Comparison of ENCODE assay signal across 15 cellular contexts in the genomic region with DNA sequence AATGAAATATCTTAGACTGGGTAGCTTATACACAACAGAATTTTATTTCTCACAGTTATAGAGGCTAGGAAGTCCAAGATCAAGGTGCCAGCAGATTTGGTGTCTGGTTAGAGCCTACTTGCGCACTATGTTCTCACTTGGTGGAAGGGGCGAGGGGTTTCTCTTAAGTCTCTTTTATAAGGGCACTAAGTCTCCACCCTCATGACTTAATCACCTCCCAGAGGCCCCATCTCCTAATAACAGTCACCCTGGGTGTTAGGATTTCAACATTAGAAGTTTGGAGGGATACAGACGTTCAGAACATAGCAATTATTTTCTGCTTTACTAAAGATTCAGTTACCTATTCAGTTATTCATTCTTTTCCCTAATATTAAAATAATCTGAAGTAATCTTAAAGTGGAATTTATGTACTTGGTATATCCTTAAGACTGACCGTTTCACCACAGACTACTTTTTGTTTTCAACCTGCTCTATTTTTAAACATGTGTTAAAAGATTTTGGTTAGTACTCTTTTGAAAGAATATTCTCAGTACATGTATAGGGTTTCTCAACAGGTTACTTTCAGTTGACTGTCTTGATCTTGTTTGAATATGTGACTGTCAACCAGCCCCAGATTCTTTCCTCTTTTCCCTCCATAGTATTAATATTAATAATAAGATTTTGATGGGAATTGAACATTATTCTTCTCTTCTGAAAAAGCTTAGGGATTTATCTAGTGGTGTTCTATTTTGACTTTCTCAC.
DNase-seq lines count a peak whose midpoint lies in the region; ATAC-seq lines count a peak whose summit lies in the region.
"Had no signal": no experiment of that assay in that cellular context is flagged by ENCODE, and none has a peak within 500 bp of the region (broad histone marks: within the 10 kb centered on the region; RNA-seq: fewer than 3 reads in every experiment).

No MANE protein-coding gene starts in this region.

- ATAC-seq in GM21717 (IDR thresholded peaks at IDR 0.05; ENCODE audit: unreplicated experiment) (peak; percentile 71), HG03103 (IDR thresholded peaks at IDR 0.05; ENCODE audit: low read depth, unreplicated experiment) (peak; percentile 52)

- DNase-seq in NCI-H82 (lab: John Stamatoyannopoulos, UW), result peak; percentile 1
- DNase-seq in NCI-H82 treated with DMSO at 0.1 percent for 48 hours (lab: John Stamatoyannopoulos, UW; ENCODE audit: unreplicated experiment), result no peak
- DNase-seq in cerebellar cortex (ENCODE audit: low spot score), result no peak
- DNase-seq in NCI-H345 (lab: John Stamatoyannopoulos, UW), result no peak
- DNase-seq in HuH-7 (ENCODE audit: low spot score), result no peak
- DNase-seq in stimulated activated CD4-positive, alpha-beta T cell treated with anti-CD3 and anti-CD28 coated beads, Interleukin-4, amount 100 ng/mL, for 4 hours, result no peak
- DNase-seq: 8988T; activated CD8-positive, alpha-beta memory T cell treated with anti-CD3 and anti-CD28 coated beads, Interleukin-2, amount 50 U/mL, for 48 hours; adrenal gland; H9; NCI-H146; NK-92 treated with Interleukin-12 subunit alpha and Interleukin-12 subunit beta, amount 100 ng/mL, for 24 hours; stimulated activated CD4-positive, alpha-beta T cell treated with anti-CD3 and anti-CD28 coated beads, Interleukin-12 subunit alpha, Interleukin-12 subunit beta, amount 100 ng/mL, for 4 hours had no signal
